ENCODE assay signal across 14 cellular contexts in genomic region chr12:1836241-1836803, GRCh38. TPM values are rescaled to one million over a fixed set of nuclear protein-coding genes. Genes with fewer than 3 reads are reported as not detected.
"Had no signal": no experiment of that assay in that cellular context is flagged by ENCODE, and none has a peak within 500 bp of the region (broad histone marks: within the 10 kb centered on the region; RNA-seq: fewer than 3 reads in every experiment).

No MANE protein-coding gene starts in this region.

- H3K9ac ChIP-seq: neural progenitor cell had no signal

- H3K9me3 ChIP-seq: colonic mucosa, testis, upper lobe of left lung had no signal

- DNase-seq: activated CD4-positive, alpha-beta T cell treated with anti-CD3 and anti-CD28 coated beads for 1 hour; activated CD4-positive, alpha-beta T cell treated with anti-CD3 and anti-CD28 coated beads, Interleukin-2, amount 50 U/mL, for 4 hours; activated naive CD4-positive, alpha-beta T cell treated with anti-CD3 and anti-CD28 coated beads, Interleukin-2, amount 10 ng/mL, durations not matched to agents 7 days and 5 days; activated T-cell treated with anti-CD3 and anti-CD28 coated beads, Interleukin-2, amount 50 U/mL, for 1 hour; colonic mucosa; small intestine; stimulated activated naive CD8-positive, alpha-beta T cell treated with anti-CD3 and anti-CD28 coated beads, Interleukin-15, Interleukin-2, amounts not matched to agents 100 U/mL and 50 U/mL, for 24 hours; T-helper 1 cell; T1000; testis had no signal

- H3K4me1 ChIP-seq: colonic mucosa, testis had no signal

- ATAC-seq: right cardiac atrium; stimulated activated naive CD8-positive, alpha-beta T cell treated with anti-CD3 and anti-CD28 coated beads, Interleukin-15, Interleukin-2, amounts not matched to agents 100 U/mL and 50 U/mL, for 24 hours had no signal

- H3K4me3 ChIP-seq: cardiac muscle cell, colonic mucosa, neural progenitor cell, testis, upper lobe of left lung had no signal

- H3K27ac ChIP-seq: cardiac muscle cell, colonic mucosa, neural progenitor cell, testis, upper lobe of left lung had no signal

- H3K27me3 ChIP-seq: colonic mucosa, testis had no signal

- H3K36me3 ChIP-seq: cardiac muscle cell, colonic mucosa, neural progenitor cell, upper lobe of left lung had no signal

- H3K4me2 ChIP-seq: neural progenitor cell had no signal

- H2AFZ ChIP-seq: neural progenitor cell had no signal

RNA-seq across cellular contexts. Expression of gene LRTM2, which starts 16.0 kb away (rescaled TPM):
- polyA plus RNA-seq: cardiac muscle cell, right cardiac atrium had no signal
